In the genomic region with DNA sequence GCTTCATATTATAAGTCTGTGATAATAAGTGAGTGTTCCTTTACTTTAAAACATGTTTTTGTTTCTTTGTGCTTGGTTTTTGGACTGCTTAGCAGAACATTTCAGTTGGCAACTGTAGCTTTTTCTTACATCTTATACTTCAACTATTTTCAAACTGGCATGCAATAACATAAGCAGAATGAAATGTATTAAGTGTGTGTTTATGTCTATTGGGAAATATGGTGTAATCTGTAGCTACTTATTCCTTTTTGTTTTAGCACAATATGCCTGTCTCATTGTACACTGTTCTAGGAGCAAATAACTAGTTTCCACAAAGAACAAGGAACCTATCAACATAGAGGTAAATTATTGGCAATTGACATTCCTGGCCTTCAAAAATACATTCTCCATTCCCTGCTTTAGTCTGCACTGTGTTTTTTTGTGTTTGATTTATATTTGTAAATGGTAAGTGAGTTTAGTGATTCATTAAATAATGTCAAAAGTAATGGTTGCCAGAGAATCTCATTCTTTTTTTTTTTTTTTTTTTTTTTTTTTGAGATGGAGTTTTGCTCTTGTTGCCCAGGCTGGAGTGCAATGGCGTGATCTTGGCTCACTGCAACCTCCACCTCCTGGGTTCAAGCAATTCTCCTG, we compare ENCODE assay signal across 10 cellular contexts.
"Had no signal": no experiment of that assay in that cellular context is flagged by ENCODE, and none has a peak within 500 bp of the region (broad histone marks: within the 10 kb centered on the region; RNA-seq: fewer than 3 reads in every experiment).

No MANE protein-coding gene starts in this region.

- H3K4me3 ChIP-seq: ascending aorta, colonic mucosa, right lobe of liver, spleen had no signal

- H3K36me3 ChIP-seq: ascending aorta, colonic mucosa, right lobe of liver, spleen, WERI-Rb-1 had no signal

- DNase-seq: activated CD4-positive, alpha-beta T cell treated with anti-CD3 and anti-CD28 coated beads, Interleukin-2, amount 50 U/mL, for 48 hours; activated naive CD4-positive, alpha-beta T cell treated with Interleukin-2 at 50 U/mL for 16 hours; colonic mucosa; effector CD4-positive, alpha-beta T cell; right lobe of liver; spleen; stimulated activated naive CD8-positive, alpha-beta T cell treated with anti-CD3 and anti-CD28 coated beads, Interleukin-15, amount 100 ng/mL, for 72 hours had no signal

- H3K27me3 ChIP-seq: ascending aorta, colonic mucosa, right lobe of liver, spleen had no signal

- H3K27ac ChIP-seq: ascending aorta, colonic mucosa, right lobe of liver, spleen, WERI-Rb-1 had no signal

- H3K4me1 ChIP-seq: colonic mucosa had no signal

- H3K9me3 ChIP-seq: ascending aorta, colonic mucosa, right lobe of liver had no signal

- ATAC-seq: activated T-helper 17 cell treated with anti-CD3 and anti-CD28 coated beads, Interleukin-2, amount 50 U/mL, for 72 hours; right lobe of liver; stimulated activated naive CD8-positive, alpha-beta T cell treated with anti-CD3 and anti-CD28 coated beads, Interleukin-15, amount 100 ng/mL, for 72 hours had no signal
